8 cellular contexts compared by ENCODE assay signal in genomic region chr12:104201238-104202001, GRCh38. TPM values are rescaled to one million over a fixed set of nuclear protein-coding genes. Genes with fewer than 3 reads are reported as not detected.
DNase-seq lines count a peak whose midpoint lies in the region; ATAC-seq and TF ChIP-seq lines count a peak whose summit lies in the region.

No MANE protein-coding gene starts in this region.

- H3K36me3 Mint-ChIP-seq in brain (peaks cover 4% of the 10 kb centered on the region), immature natural killer cell (peaks cover 0 to 3% (median 0%) of the 10 kb centered on the region in 3 donors)

- peak; percentile 8 for DNase-seq in SKM-1 (lab: John Stamatoyannopoulos, UW; ENCODE audit: unreplicated experiment)
- no peak for DNase-seq in SKM-1 treated with dmso at 0.1 percent for 144 hours (lab: John Stamatoyannopoulos, UW; ENCODE audit: unreplicated experiment)
- DNase-seq in NCI-H1694 (lab: John Stamatoyannopoulos, UW), result peak; percentile 50
- peak; percentile 8 for DNase-seq in T-helper 22 cell (ENCODE audit: low read depth)
- DNase-seq in immature natural killer cell, result peak; percentile 55 to 61 (median 58)
- DNase-seq in stimulated activated CD4-positive, alpha-beta T cell treated with anti-CD3 and anti-CD28 coated beads, Interleukin-4, amount 100 ng/mL, for 4 hours, result peak; percentile 8 to 42

- H3K4me3 Mint-ChIP-seq in brain (no peak overlapping the region), immature natural killer cell (no peak overlapping the region)

- H3K27me3 Mint-ChIP-seq in brain, result peaks cover 4% of the 10 kb centered on the region
- peaks cover 3 to 18% (median 8%) of the 10 kb centered on the region in 3 donors for H3K27me3 Mint-ChIP-seq in immature natural killer cell (ENCODE audit: low read depth in 3 of 3)

- H3K4me1 Mint-ChIP-seq in brain (no peaks in the 10 kb centered on the region), immature natural killer cell (no peaks in the 10 kb centered on the region)

- TF ChIP-seq CTCF in brain (conservative IDR thresholded peaks at IDR 0.05), result peak; percentile 83 to 91

- H3K9me3 Mint-ChIP-seq in brain (peaks cover 11 to 16% (median 15%) of the 10 kb centered on the region in 5 experiments), immature natural killer cell (peaks cover 0 to 10% (median 6%) of the 10 kb centered on the region in 6 donors)

- ATAC-seq in HG02852 (IDR thresholded peaks at IDR 0.05; ENCODE audit: unreplicated experiment), result no peak

- no peak overlapping the region for H3K27ac Mint-ChIP-seq in brain
- H3K27ac Mint-ChIP-seq in immature natural killer cell, result no peak overlapping the region

RNA-seq across cellular contexts. Expression of gene TXNRD1, which starts 14.2 kb away (rescaled TPM):
- 77.5 TPM for polyA plus RNA-seq in brain (ENCODE audit: insufficient read depth, low read depth, low replicate concordance)
- 10 to 100 TPM; 30.4 to 53.7 (median 51.0) TPM for polyA plus RNA-seq in immature natural killer cell
